1 cellular context compared by ENCODE assay signal in the genomic region with DNA sequence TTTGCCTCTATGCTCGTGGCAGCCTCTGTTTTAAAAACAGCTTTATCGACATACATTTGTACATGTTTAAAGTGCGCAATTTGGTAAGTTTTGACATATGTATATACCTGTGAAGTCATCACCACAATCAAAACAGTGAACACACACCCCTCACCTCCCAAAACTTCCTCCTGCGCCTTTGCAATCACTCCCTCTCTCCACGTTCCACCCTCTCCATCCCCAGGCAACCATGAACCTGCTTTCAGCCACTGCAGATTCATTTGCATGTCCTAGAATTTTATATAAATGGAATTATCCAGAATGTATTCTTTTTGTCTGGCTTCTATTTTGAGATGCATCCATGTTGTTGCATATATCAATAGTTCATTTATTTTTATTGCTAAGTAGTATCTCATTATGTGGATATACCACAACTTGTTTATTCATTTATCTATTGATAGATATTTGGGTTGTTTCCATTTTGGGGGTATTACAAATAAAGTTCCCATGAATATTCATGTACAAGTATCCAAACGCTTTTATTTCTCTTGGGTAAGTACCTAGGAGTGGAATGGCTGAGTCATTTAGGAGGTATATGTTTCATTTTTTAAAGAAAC.
TF ChIP-seq lines count a peak whose summit lies in the region.

No MANE protein-coding gene starts in this region.

TF ChIP-seq in HepG2, 621 proteins besides CTCF, POLR2A, EP300 and RAD21 (continued from another document):
- TF ChIP-seq, protein P1, sequence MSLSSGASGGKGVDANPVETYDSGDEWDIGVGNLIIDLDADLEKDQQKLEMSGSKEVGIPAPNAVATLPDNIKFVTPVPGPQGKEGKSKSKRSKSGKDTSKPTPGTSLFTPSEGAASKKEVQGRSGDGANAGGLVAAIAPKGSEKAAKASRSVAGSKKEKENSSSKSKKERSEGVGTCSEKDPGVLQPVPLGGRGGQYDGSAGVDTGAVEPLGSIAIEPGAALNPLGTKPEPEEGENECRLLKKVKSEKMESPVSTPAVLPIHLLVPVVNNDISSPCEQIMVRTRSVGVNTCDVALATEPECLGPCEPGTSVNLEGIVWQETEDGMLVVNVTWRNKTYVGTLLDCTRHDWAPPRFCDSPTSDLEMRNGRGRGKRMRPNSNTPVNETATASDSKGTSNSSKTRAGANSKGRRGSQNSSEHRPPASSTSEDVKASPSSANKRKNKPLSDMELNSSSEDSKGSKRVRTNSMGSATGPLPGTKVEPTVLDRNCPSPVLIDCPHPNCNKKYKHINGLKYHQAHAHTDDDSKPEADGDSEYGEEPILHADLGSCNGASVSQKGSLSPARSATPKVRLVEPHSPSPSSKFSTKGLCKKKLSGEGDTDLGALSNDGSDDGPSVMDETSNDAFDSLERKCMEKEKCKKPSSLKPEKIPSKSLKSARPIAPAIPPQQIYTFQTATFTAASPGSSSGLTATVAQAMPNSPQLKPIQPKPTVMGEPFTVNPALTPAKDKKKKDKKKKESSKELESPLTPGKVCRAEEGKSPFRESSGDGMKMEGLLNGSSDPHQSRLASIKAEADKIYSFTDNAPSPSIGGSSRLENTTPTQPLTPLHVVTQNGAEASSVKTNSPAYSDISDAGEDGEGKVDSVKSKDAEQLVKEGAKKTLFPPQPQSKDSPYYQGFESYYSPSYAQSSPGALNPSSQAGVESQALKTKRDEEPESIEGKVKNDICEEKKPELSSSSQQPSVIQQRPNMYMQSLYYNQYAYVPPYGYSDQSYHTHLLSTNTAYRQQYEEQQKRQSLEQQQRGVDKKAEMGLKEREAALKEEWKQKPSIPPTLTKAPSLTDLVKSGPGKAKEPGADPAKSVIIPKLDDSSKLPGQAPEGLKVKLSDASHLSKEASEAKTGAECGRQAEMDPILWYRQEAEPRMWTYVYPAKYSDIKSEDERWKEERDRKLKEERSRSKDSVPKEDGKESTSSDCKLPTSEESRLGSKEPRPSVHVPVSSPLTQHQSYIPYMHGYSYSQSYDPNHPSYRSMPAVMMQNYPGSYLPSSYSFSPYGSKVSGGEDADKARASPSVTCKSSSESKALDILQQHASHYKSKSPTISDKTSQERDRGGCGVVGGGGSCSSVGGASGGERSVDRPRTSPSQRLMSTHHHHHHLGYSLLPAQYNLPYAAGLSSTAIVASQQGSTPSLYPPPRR (CRISPR knock-in tag; IDR thresholded peaks at IDR 0.05; ENCODE audit: borderline replicate concordance), result no peak
- TF ChIP-seq ZBTB7A (CRISPR knock-in tag; IDR thresholded peaks at IDR 0.05) (no peak), KAT7 (CRISPR knock-in tag; IDR thresholded peaks at IDR 0.05; ENCODE audit: borderline replicate concordance) (no peak), ZNF441 (CRISPR knock-in tag; IDR thresholded peaks at IDR 0.05; ENCODE audit: borderline replicate concordance) (no peak)
TF ChIP-seq in HepG2: peak in this region for 0.
